Comparison of ENCODE assay signal across 1 cellular context in the genomic region with DNA sequence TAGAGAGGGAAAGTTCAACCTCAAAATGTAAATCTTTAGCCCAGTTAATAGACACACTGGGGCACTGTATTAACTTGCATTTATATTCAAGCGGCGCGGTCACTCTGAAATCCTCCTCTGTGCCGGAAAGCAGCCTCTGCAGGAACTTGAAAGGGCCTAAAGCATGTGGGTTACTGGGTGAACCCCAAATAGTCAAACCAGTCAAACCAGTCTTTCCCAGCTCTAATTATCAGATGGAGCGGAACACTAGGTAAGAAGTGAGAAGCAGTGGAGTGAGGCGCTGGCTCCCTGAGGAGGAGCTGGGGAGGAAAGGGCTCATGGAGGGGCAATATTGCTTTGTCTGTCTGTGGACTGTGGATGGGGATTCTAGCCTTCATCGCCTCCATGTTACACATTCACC.
TF ChIP-seq lines count a peak whose summit lies in the region.

No MANE protein-coding gene starts in this region.

TF ChIP-seq in GM23338, 12 proteins besides CTCF, POLR2A, EP300 and RAD21 (continued from another document):
- TF ChIP-seq, protein P1, sequence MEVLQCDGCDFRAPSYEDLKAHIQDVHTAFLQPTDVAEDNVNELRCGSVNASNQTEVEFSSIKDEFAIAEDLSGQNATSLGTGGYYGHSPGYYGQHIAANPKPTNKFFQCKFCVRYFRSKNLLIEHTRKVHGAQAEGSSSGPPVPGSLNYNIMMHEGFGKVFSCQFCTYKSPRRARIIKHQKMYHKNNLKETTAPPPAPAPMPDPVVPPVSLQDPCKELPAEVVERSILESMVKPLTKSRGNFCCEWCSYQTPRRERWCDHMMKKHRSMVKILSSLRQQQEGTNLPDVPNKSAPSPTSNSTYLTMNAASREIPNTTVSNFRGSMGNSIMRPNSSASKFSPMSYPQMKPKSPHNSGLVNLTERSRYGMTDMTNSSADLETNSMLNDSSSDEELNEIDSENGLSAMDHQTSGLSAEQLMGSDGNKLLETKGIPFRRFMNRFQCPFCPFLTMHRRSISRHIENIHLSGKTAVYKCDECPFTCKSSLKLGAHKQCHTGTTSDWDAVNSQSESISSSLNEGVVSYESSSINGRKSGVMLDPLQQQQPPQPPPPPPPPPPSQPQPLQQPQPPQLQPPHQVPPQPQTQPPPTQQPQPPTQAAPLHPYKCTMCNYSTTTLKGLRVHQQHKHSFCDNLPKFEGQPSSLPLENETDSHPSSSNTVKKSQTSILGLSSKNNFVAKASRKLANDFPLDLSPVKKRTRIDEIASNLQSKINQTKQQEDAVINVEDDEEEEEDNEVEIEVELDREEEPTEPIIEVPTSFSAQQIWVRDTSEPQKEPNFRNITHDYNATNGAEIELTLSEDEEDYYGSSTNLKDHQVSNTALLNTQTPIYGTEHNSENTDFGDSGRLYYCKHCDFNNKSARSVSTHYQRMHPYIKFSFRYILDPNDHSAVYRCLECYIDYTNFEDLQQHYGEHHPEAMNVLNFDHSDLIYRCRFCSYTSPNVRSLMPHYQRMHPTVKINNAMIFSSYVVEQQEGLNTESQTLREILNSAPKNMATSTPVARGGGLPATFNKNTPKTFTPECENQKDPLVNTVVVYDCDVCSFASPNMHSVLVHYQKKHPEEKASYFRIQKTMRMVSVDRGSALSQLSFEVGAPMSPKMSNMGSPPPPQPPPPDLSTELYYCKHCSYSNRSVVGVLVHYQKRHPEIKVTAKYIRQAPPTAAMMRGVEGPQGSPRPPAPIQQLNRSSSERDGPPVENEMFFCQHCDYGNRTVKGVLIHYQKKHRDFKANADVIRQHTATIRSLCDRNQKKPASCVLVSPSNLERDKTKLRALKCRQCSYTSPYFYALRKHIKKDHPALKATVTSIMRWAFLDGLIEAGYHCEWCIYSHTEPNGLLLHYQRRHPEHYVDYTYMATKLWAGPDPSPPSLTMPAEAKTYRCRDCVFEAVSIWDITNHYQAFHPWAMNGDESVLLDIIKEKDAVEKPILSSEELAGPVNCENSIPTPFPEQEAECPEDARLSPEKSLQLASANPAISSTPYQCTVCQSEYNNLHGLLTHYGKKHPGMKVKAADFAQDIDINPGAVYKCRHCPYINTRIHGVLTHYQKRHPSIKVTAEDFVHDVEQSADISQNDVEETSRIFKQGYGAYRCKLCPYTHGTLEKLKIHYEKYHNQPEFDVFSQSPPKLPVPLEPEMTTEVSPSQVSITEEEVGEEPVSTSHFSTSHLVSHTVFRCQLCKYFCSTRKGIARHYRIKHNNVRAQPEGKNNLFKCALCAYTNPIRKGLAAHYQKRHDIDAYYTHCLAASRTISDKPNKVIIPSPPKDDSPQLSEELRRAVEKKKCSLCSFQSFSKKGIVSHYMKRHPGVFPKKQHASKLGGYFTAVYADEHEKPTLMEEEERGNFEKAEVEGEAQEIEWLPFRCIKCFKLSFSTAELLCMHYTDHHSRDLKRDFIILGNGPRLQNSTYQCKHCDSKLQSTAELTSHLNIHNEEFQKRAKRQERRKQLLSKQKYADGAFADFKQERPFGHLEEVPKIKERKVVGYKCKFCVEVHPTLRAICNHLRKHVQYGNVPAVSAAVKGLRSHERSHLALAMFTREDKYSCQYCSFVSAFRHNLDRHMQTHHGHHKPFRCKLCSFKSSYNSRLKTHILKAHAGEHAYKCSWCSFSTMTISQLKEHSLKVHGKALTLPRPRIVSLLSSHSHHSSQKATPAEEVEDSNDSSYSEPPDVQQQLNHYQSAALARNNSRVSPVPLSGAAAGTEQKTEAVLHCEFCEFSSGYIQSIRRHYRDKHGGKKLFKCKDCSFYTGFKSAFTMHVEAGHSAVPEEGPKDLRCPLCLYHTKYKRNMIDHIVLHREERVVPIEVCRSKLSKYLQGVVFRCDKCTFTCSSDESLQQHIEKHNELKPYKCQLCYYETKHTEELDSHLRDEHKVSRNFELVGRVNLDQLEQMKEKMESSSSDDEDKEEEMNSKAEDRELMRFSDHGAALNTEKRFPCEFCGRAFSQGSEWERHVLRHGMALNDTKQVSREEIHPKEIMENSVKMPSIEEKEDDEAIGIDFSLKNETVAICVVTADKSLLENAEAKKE (CRISPR knock-in tag; IDR thresholded peaks at IDR 0.05) = no peak
- TF ChIP-seq STAT1 (IDR thresholded peaks at IDR 0.05; ENCODE audit: unreplicated experiment) (no peak), NANOG (IDR thresholded peaks at IDR 0.05; ENCODE audit: borderline replicate concordance) (no peak), ZNF114 (CRISPR knock-in tag; IDR thresholded peaks at IDR 0.05) (no peak), POLR2AphosphoS5 (IDR thresholded peaks at IDR 0.05; ENCODE audit: low read depth) (no peak), ETS1 (IDR thresholded peaks at IDR 0.05) (no peak), CREB1 (CRISPR knock-in tag; IDR thresholded peaks at IDR 0.05; ENCODE audit: low read depth) (no peak)
- TF ChIP-seq, protein P2, sequence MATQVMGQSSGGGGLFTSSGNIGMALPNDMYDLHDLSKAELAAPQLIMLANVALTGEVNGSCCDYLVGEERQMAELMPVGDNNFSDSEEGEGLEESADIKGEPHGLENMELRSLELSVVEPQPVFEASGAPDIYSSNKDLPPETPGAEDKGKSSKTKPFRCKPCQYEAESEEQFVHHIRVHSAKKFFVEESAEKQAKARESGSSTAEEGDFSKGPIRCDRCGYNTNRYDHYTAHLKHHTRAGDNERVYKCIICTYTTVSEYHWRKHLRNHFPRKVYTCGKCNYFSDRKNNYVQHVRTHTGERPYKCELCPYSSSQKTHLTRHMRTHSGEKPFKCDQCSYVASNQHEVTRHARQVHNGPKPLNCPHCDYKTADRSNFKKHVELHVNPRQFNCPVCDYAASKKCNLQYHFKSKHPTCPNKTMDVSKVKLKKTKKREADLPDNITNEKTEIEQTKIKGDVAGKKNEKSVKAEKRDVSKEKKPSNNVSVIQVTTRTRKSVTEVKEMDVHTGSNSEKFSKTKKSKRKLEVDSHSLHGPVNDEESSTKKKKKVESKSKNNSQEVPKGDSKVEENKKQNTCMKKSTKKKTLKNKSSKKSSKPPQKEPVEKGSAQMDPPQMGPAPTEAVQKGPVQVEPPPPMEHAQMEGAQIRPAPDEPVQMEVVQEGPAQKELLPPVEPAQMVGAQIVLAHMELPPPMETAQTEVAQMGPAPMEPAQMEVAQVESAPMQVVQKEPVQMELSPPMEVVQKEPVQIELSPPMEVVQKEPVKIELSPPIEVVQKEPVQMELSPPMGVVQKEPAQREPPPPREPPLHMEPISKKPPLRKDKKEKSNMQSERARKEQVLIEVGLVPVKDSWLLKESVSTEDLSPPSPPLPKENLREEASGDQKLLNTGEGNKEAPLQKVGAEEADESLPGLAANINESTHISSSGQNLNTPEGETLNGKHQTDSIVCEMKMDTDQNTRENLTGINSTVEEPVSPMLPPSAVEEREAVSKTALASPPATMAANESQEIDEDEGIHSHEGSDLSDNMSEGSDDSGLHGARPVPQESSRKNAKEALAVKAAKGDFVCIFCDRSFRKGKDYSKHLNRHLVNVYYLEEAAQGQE (IDR thresholded peaks at IDR 0.05; ENCODE audit: unreplicated experiment) = no peak
